ENCODE assay signal across 28 cellular contexts in the genomic region with DNA sequence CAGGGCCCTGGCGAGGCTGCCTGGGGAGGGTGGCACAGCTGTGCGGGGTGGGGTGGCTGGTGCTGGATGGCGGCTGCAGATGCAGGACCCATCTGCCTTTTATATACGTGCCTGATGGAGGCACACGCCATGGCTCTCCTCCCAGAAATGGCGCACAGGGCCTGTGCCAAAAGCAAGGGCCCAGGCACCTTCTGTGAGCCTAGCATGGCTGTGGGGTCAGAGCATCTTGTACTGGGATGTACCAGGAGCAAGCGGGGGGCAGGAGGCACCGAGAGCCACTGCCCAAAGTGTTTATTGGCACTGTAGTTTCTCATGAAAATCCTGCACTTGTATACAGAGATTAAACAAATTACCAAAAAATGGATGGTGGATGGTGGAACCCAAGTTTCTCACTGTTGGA.
"Had no signal": no experiment of that assay in that cellular context is flagged by ENCODE, and none has a peak within 500 bp of the region (broad histone marks: within the 10 kb centered on the region; RNA-seq: fewer than 3 reads in every experiment).

No MANE protein-coding gene starts in this region.

- H3K9me3 ChIP-seq: colonic mucosa, esophagus squamous epithelium, gastrocnemius medialis, gastroesophageal sphincter, heart left ventricle had no signal

- H3K36me3 ChIP-seq: colonic mucosa, esophagus squamous epithelium, gastrocnemius medialis, gastroesophageal sphincter, heart left ventricle, heart right ventricle had no signal

- H3K4me3 ChIP-seq: colonic mucosa, coronary artery, dorsolateral prefrontal cortex, esophagus squamous epithelium, gastrocnemius medialis, gastroesophageal sphincter, heart left ventricle, heart right ventricle had no signal

- H3K4me1 ChIP-seq: colonic mucosa, esophagus squamous epithelium, foreskin keratinocyte, gastrocnemius medialis, gastroesophageal sphincter, heart left ventricle, heart right ventricle had no signal

- DNase-seq: colonic mucosa; cortex of kidney; dermis blood vessel endothelial cell; dorsolateral prefrontal cortex; effector CD4-positive, alpha-beta T cell; effector CD8-positive, alpha-beta T cell; effector memory CD4-positive, alpha-beta T cell; effector memory CD8-positive, alpha-beta T cell; endodermal cell; erythroblast; esophagus squamous epithelium; foreskin fibroblast; foreskin keratinocyte; foreskin melanocyte; gastrocnemius medialis; glutamatergic neuron; head of caudate nucleus; heart left ventricle; heart right ventricle had no signal

- H3K9me3 Mint-ChIP-seq: endodermal cell had no signal

- H3K27ac Mint-ChIP-seq: dendritic cell treated with granulocyte-macrophage colony-stimulating factor and Interleukin-4, amounts not matched to agents 40 ng/mL and 50 ng/mL, for 4 days; effector memory CD8-positive, alpha-beta T cell; endodermal cell had no signal

- H3K27me3 ChIP-seq: colonic mucosa, esophagus squamous epithelium, foreskin keratinocyte, gastrocnemius medialis had no signal

- ATAC-seq: effector memory CD8-positive, alpha-beta T cell; esophagus mucosa; foreskin keratinocyte; gastrocnemius medialis; gastroesophageal sphincter; heart left ventricle; heart right ventricle had no signal

- FAIRE-seq: colon, endometrium, endothelial cell of umbilical vein, frontal cortex had no signal

- H3K27ac ChIP-seq: colonic mucosa, coronary artery, dorsolateral prefrontal cortex, epithelial cell of prostate, esophagus squamous epithelium, foreskin keratinocyte, gastrocnemius medialis, gastroesophageal sphincter, heart left ventricle, heart right ventricle had no signal
